19 cellular contexts compared by ENCODE assay signal in genomic region chr6:136108591-136108990, GRCh38.
"Had no signal": no experiment of that assay in that cellular context is flagged by ENCODE, and none has a peak within 500 bp of the region (broad histone marks: within the 10 kb centered on the region; RNA-seq: fewer than 3 reads in every experiment).

No MANE protein-coding gene starts in this region.

- ATAC-seq: activated CD8-positive, alpha-beta memory T cell treated with anti-CD3 and anti-CD28 coated beads, Interleukin-2, amount 10 ng/mL, durations not matched to agents 7 days and 5 days; naive thymus-derived CD8-positive, alpha-beta T cell had no signal

- H3K4me1 ChIP-seq: colonic mucosa had no signal

- H3K4me3 ChIP-seq: colonic mucosa, tibial nerve, uterus had no signal

- H3K27me3 ChIP-seq: colonic mucosa, tibial nerve, uterus had no signal

- DNase-seq: activated CD4-positive, alpha-beta memory T cell treated with anti-CD3 and anti-CD28 coated beads, Interleukin-2, amount 10 ng/mL, durations not matched to agents 7 days and 5 days; activated CD4-positive, alpha-beta T cell treated with anti-CD3 and anti-CD28 coated beads for 48 hours; activated CD4-positive, CD25-positive, alpha-beta regulatory T cell; activated CD8-positive, alpha-beta memory T cell treated with anti-CD3 and anti-CD28 coated beads, Interleukin-2, amount 10 ng/mL, durations not matched to agents 7 days and 5 days; activated naive CD4-positive, alpha-beta T cell treated with Interleukin-2 at 50 U/mL for 16 hours; central memory CD4-positive, alpha-beta T cell; colonic mucosa; foreskin fibroblast; glutamatergic neuron; kidney; mesendoderm; naive thymus-derived CD8-positive, alpha-beta T cell; occipital lobe; posterior cingulate gyrus; retina; stimulated activated CD4-positive, alpha-beta T cell treated with anti-CD3 and anti-CD28 coated beads, Interleukin-2, amount 100 ng/mL, for 24 hours; T1000; uterus had no signal

- H3K27ac ChIP-seq: colonic mucosa had no signal

- H3K36me3 ChIP-seq: colonic mucosa, tibial nerve, uterus had no signal

- H3K9me3 ChIP-seq: colonic mucosa, tibial nerve, uterus had no signal
